Comparison of ENCODE assay signal across 9 cellular contexts in the genomic region with DNA sequence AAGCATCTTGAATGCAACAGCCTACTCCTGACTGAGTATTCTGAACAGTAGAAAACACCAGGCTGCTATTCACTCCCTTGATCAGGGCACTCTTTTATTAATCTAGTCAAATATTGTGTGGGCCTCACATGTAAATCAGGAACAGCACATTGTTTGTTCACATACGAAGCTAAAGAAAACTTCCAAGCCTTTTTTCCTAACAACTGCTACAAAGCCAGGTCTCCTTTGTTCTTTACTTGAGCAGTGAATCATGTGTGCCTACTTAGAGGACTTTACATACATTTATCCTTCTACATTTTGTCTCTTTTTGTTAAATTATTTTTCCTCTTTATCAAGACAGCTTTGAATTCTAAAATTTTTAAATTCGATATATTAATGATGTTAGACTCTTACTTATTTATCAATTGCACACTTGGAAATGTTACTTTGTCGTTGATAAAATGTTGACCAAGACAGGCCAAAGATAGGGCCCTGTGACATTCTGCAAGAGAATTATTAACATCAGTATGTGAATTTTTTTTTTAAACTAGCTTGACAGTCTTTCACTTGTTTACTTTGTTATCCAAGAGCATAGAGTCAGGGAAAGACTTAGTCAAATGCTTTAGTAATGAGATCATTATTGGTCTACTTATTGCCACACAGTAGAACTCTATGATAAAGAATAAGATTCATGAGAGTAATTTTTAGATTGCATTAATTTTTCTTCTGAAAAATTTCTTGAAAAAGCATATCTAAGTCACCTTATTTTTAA. TPM values are rescaled to one million over a fixed set of nuclear protein-coding genes. Genes with fewer than 3 reads are reported as not detected.
A peak's percentile ranks its signal among the peaks of the same experiment; 100 is the strongest.
DNase-seq lines count a peak whose midpoint lies in the region; ATAC-seq, FAIRE-seq and TF ChIP-seq lines count a peak whose summit lies in the region.
"Had no signal": no experiment of that assay in that cellular context is flagged by ENCODE, and none has a peak within 500 bp of the region (broad histone marks: within the 10 kb centered on the region; RNA-seq: fewer than 3 reads in every experiment).

No MANE protein-coding gene starts in this region.

- H3K4me2 ChIP-seq in keratinocyte (ENCODE audit: control insufficient read depth, extremely low read depth, insufficient read depth, low read depth, low read length) = peak overlapping the region; percentile 33

- FAIRE-seq in keratinocyte (lab: Jason Lieb, UNC) = no peak

- no peaks in the 10 kb centered on the region for H3K9me1 ChIP-seq in keratinocyte (ENCODE audit: control insufficient read depth, extremely low read depth, insufficient read depth, low read length)

- DNase-seq in astrocyte of the spinal cord (ENCODE audit: low read depth, low spot score) (peak; percentile 71), keratinocyte (ENCODE audit: low read depth, low spot score) (no peak), suprapubic skin (ENCODE audit: low spot score in 2 of 2) (no peak), HEK293T (ENCODE audit: extremely low spot score) (no peak), NCI-H2029 treated with DMSO at 0.1 percent for 48 hours (lab: John Stamatoyannopoulos, UW) (no peak)
- DNase-seq: activated CD4-positive, alpha-beta T cell treated with anti-CD3 and anti-CD28 coated beads, Interleukin-2, amount 50 U/mL, for 4 hours; MV-4-11 had no signal

- H2AFZ ChIP-seq in keratinocyte (ENCODE audit: control insufficient read depth, low read length) = no peak overlapping the region

- POLR2A ChIA-PET in HEK293T (lab: Yijun Ruan, JAX) = no interaction called here

- TF ChIP-seq POLR2A in suprapubic skin (IDR thresholded peaks at IDR 0.05) = no peak

- H4K20me1 ChIP-seq in keratinocyte (ENCODE audit: control insufficient read depth, extremely low read depth, insufficient read depth, low read length) = no peaks in the 10 kb centered on the region

- in situ Hi-C loops in astrocyte of the spinal cord (cut with HindIII; ENCODE audit: low sequenced_read_pairs) = no loop called here

- dilution Hi-C loops in keratinocyte (cut with MboI; ENCODE audit: extremely low pct_ligation_motif_present, low sequenced_read_pairs) = no loop called here

- no peaks in the 10 kb centered on the region for H3K9me3 ChIP-seq in HUES64 (ENCODE audit: insufficient read depth, low read depth, low read length)
- H3K9me3 ChIP-seq in keratinocyte (ENCODE audit: control insufficient read depth, low read depth, low read length) = no peaks in the 10 kb centered on the region
- H3K9me3 ChIP-seq in suprapubic skin = no peaks in the 10 kb centered on the region

- CTCF ChIA-PET in HEK293T (lab: Yijun Ruan, JAX) = interaction anchor here (0.7 kb wide), 1 partner anchor 15 kb away, joined by 3 read pairs; no protein-coding TSS in a partner anchor

- ATAC-seq in HG03469 (IDR thresholded peaks at IDR 0.05; ENCODE audit: unreplicated experiment) = no peak

- H3K4me3 ChIP-seq in HUES64 (ENCODE audit: low read length) = no peak overlapping the region
- H3K4me3 ChIP-seq in astrocyte of the spinal cord (ENCODE audit: low read depth, low read length) = no peak overlapping the region
- H3K4me3 ChIP-seq in keratinocyte (ENCODE audit: control insufficient read depth in 2 of 3, extremely low read depth in 1 of 3, insufficient read depth in 2 of 3, low read depth in 1 of 3, low read length in 3 of 3) = no peak overlapping the region
- no peak overlapping the region for H3K4me3 ChIP-seq in suprapubic skin

- peak overlapping the region; percentile 1; the same call in 1 of the 2 replicates for H3K27ac ChIP-seq in HUES64 (ENCODE audit: low read depth, low read length)
- peak overlapping the region; percentile 60 for H3K27ac ChIP-seq in keratinocyte (ENCODE audit: control insufficient read depth, insufficient read depth, low read length)
- peak overlapping the region; percentile 7 for H3K27ac ChIP-seq in suprapubic skin

- WGBS in HUES64 = 77% methylated on average over 2 of the region's 3 CpGs
- 64% methylated on average over 3 of the region's 3 CpGs for WGBS in suprapubic skin

- H3K9ac ChIP-seq in HUES64 (ENCODE audit: low read depth, low read length) (no peak overlapping the region), keratinocyte (ENCODE audit: control insufficient read depth, extremely low read depth, insufficient read depth, low read length) (peak overlapping the region; percentile 39)

- H3K4me1 ChIP-seq in HUES64 (ENCODE audit: insufficient read depth, low read length) (peaks cover 88% of the 10 kb centered on the region), keratinocyte (ENCODE audit: control insufficient read depth, extremely low read depth, insufficient read depth, low read length) (peaks cover 35% of the 10 kb centered on the region), suprapubic skin (peaks cover 36% of the 10 kb centered on the region)

- peaks cover 89% of the 10 kb centered on the region for H3K79me2 ChIP-seq in keratinocyte (ENCODE audit: control insufficient read depth, insufficient read depth, low read length)

- H3K27me3 ChIP-seq in HUES64 (ENCODE audit: insufficient read depth, low read length) (no peaks in the 10 kb centered on the region), keratinocyte (ENCODE audit: control insufficient read depth, extremely low read depth, insufficient read depth, low read length) (no peaks in the 10 kb centered on the region), suprapubic skin (no peaks in the 10 kb centered on the region)

- H3K36me3 ChIP-seq in HUES64 (ENCODE audit: insufficient read depth, low read length) (no peaks in the 10 kb centered on the region), keratinocyte (ENCODE audit: control insufficient read depth in 2 of 2, extremely low read depth in 1 of 2, insufficient read depth in 2 of 2, low read length in 2 of 2) (peaks cover 0 to 4% of the 10 kb centered on the region in 2 experiments), suprapubic skin (no peaks in the 10 kb centered on the region)

- no peak for TF ChIP-seq EP300 in suprapubic skin (IDR thresholded peaks at IDR 0.05)

- TF ChIP-seq CTCF in astrocyte of the spinal cord (IDR thresholded peaks at IDR 0.05; ENCODE audit: low read depth, low read length) (no peak), keratinocyte (optimal IDR thresholded peaks at IDR 0.05 in 1 of 3, IDR thresholded peaks at IDR 0.05 in 1 of 3, conservative IDR thresholded peaks at IDR 0.05 in 1 of 3; ENCODE audit: extremely low read depth in 1 of 3, insufficient read depth in 2 of 3, low read length in 3 of 3) (no peak), suprapubic skin (IDR thresholded peaks at IDR 0.05) (no peak)

TF ChIP-seq in HEK293T, 16 proteins besides CTCF, POLR2A, EP300 and RAD21:
- TF ChIP-seq SUZ12 (IDR thresholded peaks at IDR 0.05) = no peak
- no peak for TF ChIP-seq TARDBP (IDR thresholded peaks at IDR 0.05)
- no peak for TF ChIP-seq NFRKB (IDR thresholded peaks at IDR 0.05)
- no peak for TF ChIP-seq LEF1 (IDR thresholded peaks at IDR 0.05; ENCODE audit: borderline replicate concordance)
- TF ChIP-seq, protein P1, sequence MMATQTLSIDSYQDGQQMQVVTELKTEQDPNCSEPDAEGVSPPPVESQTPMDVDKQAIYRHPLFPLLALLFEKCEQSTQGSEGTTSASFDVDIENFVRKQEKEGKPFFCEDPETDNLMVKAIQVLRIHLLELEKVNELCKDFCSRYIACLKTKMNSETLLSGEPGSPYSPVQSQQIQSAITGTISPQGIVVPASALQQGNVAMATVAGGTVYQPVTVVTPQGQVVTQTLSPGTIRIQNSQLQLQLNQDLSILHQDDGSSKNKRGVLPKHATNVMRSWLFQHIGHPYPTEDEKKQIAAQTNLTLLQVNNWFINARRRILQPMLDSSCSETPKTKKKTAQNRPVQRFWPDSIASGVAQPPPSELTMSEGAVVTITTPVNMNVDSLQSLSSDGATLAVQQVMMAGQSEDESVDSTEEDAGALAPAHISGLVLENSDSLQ (IDR thresholded peaks at IDR 0.05) = no peak
- no peak for TF ChIP-seq SP1 (IDR thresholded peaks at IDR 0.05)
- no peak for TF ChIP-seq ARNT (IDR thresholded peaks at IDR 0.05)
- no peak for TF ChIP-seq CTBP1 (IDR thresholded peaks at IDR 0.05; ENCODE audit: borderline replicate concordance)
- TF ChIP-seq L3MBTL2 (conservative IDR thresholded peaks at IDR 0.05) = no peak
- no peak for TF ChIP-seq ELF4 (IDR thresholded peaks at IDR 0.05)
- TF ChIP-seq FOXK2 (IDR thresholded peaks at IDR 0.05) = no peak
- TF ChIP-seq ZNF384 (IDR thresholded peaks at IDR 0.05) = no peak
- TF ChIP-seq BHLHE40 (IDR thresholded peaks at IDR 0.05; ENCODE audit: borderline replicate concordance) = no peak
- no peak for TF ChIP-seq HDGF (IDR thresholded peaks at IDR 0.05; ENCODE audit: borderline replicate concordance)
- no peak for TF ChIP-seq FOXM1 (IDR thresholded peaks at IDR 0.05; ENCODE audit: borderline replicate concordance)
- no peak for TF ChIP-seq FOXA1 (IDR thresholded peaks at IDR 0.05)

RNA-seq across cellular contexts. Expression of a gene that starts 13.3 kb away (rescaled TPM):
- polyA plus RNA-seq in HUES64 (2013, experiment 1 of 2) = 96.4 TPM
- polyA plus RNA-seq in HUES64 (2013, experiment 2 of 2) = 91.2 TPM
- 80.2 to 125 TPM (median 95.3 TPM) in 3 replicates for polyA plus RNA-seq in keratinocyte
- polyA plus RNA-seq in keratinocyte (2011; ENCODE audit: low read depth) = 164 TPM
- 91.4 and 123 TPM in 2 replicates for polyA plus RNA-seq in keratinocyte (2011; cell fraction: cytosol; rRNA removed)
- polyA plus RNA-seq in keratinocyte (2011; cell fraction: nucleus; rRNA removed) = 58.8 and 65.8 TPM in 2 replicates
- 66.1 and 86.1 TPM in 2 replicates for polyA plus RNA-seq in keratinocyte (2012; ENCODE audit: low replicate concordance)
- polyA minus RNA-seq in keratinocyte = 28.6 to 83.5 TPM (median 82.7 TPM) in 3 replicates
- 77.3 TPM for polyA minus RNA-seq in keratinocyte (2011; cell fraction: cytosol; rRNA and poly(A)+ RNA removed)
- 34.2 and 61.2 TPM in 2 replicates for polyA minus RNA-seq in keratinocyte (2011; cell fraction: nucleus; rRNA and poly(A)+ RNA removed)
- total RNA-seq in suprapubic skin = 100 to 1,000 TPM in 1 of 4 donors, 10 to 100 TPM in 3; 39.9 to 104 (median 57.7) TPM

Comparison
In these comparisons a context has a peak if more than half of its experiments do, and no peak if none do; other contexts are left out.
1. H3K27ac ChIP-seq: peak in every context shown above with its lines; median percentile 60 in keratinocyte; 7 in suprapubic skin; 1 in HUES64.